In the genomic region with DNA sequence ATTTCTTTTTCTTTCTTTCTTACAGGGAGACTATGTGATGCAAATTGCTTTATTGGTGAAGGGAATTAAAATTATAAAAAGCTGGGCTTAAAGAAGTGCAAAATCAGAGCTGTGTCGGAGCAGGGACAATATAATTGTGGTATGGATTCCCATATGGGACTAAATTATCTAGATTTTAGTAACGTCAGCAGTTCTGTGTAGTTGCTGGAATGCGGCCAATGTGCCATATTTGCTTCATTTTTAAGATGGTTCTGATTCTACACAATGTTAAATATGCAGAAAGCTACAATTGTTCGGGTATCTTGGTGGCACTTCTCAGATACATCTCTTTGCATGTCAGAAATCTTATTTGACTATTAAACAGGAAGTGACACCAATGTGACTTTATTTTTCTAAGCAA, we compare ENCODE assay signal across 1 cellular context.
TF ChIP-seq lines count a peak whose summit lies in the region.

No MANE protein-coding gene starts in this region.

TF ChIP-seq in GM23338, 12 proteins besides CTCF, POLR2A, EP300 and RAD21 (continued from another document):
- no peak for TF ChIP-seq ZNF462 (CRISPR knock-in tag; IDR thresholded peaks at IDR 0.05)
- TF ChIP-seq, protein P1, sequence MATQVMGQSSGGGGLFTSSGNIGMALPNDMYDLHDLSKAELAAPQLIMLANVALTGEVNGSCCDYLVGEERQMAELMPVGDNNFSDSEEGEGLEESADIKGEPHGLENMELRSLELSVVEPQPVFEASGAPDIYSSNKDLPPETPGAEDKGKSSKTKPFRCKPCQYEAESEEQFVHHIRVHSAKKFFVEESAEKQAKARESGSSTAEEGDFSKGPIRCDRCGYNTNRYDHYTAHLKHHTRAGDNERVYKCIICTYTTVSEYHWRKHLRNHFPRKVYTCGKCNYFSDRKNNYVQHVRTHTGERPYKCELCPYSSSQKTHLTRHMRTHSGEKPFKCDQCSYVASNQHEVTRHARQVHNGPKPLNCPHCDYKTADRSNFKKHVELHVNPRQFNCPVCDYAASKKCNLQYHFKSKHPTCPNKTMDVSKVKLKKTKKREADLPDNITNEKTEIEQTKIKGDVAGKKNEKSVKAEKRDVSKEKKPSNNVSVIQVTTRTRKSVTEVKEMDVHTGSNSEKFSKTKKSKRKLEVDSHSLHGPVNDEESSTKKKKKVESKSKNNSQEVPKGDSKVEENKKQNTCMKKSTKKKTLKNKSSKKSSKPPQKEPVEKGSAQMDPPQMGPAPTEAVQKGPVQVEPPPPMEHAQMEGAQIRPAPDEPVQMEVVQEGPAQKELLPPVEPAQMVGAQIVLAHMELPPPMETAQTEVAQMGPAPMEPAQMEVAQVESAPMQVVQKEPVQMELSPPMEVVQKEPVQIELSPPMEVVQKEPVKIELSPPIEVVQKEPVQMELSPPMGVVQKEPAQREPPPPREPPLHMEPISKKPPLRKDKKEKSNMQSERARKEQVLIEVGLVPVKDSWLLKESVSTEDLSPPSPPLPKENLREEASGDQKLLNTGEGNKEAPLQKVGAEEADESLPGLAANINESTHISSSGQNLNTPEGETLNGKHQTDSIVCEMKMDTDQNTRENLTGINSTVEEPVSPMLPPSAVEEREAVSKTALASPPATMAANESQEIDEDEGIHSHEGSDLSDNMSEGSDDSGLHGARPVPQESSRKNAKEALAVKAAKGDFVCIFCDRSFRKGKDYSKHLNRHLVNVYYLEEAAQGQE (IDR thresholded peaks at IDR 0.05; ENCODE audit: unreplicated experiment): no peak
- TF ChIP-seq ZNF114 (CRISPR knock-in tag; IDR thresholded peaks at IDR 0.05): no peak
- no peak for TF ChIP-seq EZH2phosphoT487 (IDR thresholded peaks at IDR 0.05; ENCODE audit: unreplicated experiment)
- TF ChIP-seq JUNB (IDR thresholded peaks at IDR 0.05; ENCODE audit: unreplicated experiment): no peak
- no peak for TF ChIP-seq POLR2AphosphoS5 (IDR thresholded peaks at IDR 0.05; ENCODE audit: low read depth)
- TF ChIP-seq STAT1 (IDR thresholded peaks at IDR 0.05; ENCODE audit: unreplicated experiment): no peak
